Comparison of ENCODE assay signal across 1 cellular context in genomic region chr1:234931404-234931973, GRCh38.
A peak's percentile ranks its signal among the peaks of the same experiment; 100 is the strongest.
TF ChIP-seq lines count a peak whose summit lies in the region.

No MANE protein-coding gene starts in this region.

TF ChIP-seq in H1, 55 proteins besides CTCF, POLR2A, EP300 and RAD21 (continued from another document):
- TF ChIP-seq KDM1A (IDR thresholded peaks at IDR 0.05; ENCODE audit: borderline replicate concordance, low read length) (peak; percentile 28; the same call in 1 of the 2 replicates), POLR2AphosphoS5 (IDR thresholded peaks at IDR 0.05; ENCODE audit: low read depth, low read length) (no peak), CHD1 (IDR thresholded peaks at IDR 0.05; ENCODE audit: low read depth, low read length) (no peak)
TF ChIP-seq in H1: peak in this region for 1.
